In genomic region chr9:93127395-93127911, GRCh38 we compare ENCODE assay signal across 8 cellular contexts. TPM values are rescaled to one million over a fixed set of nuclear protein-coding genes. Genes with fewer than 3 reads are reported as not detected.
DNase-seq lines count a peak whose midpoint lies in the region; ATAC-seq lines count a peak whose summit lies in the region.
"Had no signal": no experiment of that assay in that cellular context is flagged by ENCODE, and none has a peak within 500 bp of the region (broad histone marks: within the 10 kb centered on the region; RNA-seq: fewer than 3 reads in every experiment).

No MANE protein-coding gene starts in this region.

- H3K4me3 Mint-ChIP-seq in stimulated activated naive CD8-positive, alpha-beta T cell treated with anti-CD3 and anti-CD28 coated beads, Interleukin-15, amount 100 ng/mL, for 72 hours: peak overlapping the region; percentile 44 to 82

- H3K9me3 ChIP-seq in NT2/D1 (ENCODE audit: insufficient read depth, low read length): no peaks in the 10 kb centered on the region

- peaks cover 70% of the 10 kb centered on the region for H3K4me1 Mint-ChIP-seq in stimulated activated naive CD8-positive, alpha-beta T cell treated with anti-CD3 and anti-CD28 coated beads, Interleukin-15, amount 100 ng/mL, for 72 hours

- H3K27me3 ChIP-seq in NT2/D1 (ENCODE audit: insufficient read depth, insufficient read length): no peaks in the 10 kb centered on the region

- peak overlapping the region; percentile 71 to 75 for H3K27ac Mint-ChIP-seq in stimulated activated naive CD8-positive, alpha-beta T cell treated with anti-CD3 and anti-CD28 coated beads, Interleukin-15, amount 100 ng/mL, for 72 hours

- no peaks in the 10 kb centered on the region for H3K27me3 Mint-ChIP-seq in stimulated activated naive CD8-positive, alpha-beta T cell treated with anti-CD3 and anti-CD28 coated beads, Interleukin-15, amount 100 ng/mL, for 72 hours

- H3K4me3 ChIP-seq in NT2/D1 (ENCODE audit: insufficient read length, low read depth): no peak overlapping the region

- intact Hi-C loops in left colon (cut with DNase I, micrococcal nuclease): no loop called here

- H3K9me3 Mint-ChIP-seq in stimulated activated naive CD8-positive, alpha-beta T cell treated with anti-CD3 and anti-CD28 coated beads, Interleukin-15, amount 100 ng/mL, for 72 hours: no peaks in the 10 kb centered on the region

- H3K36me3 ChIP-seq in NT2/D1 (ENCODE audit: insufficient read depth, insufficient read length, low read length): peaks cover 46% of the 10 kb centered on the region

- peaks cover 22% of the 10 kb centered on the region for H3K4me1 ChIP-seq in NT2/D1 (ENCODE audit: insufficient read depth, insufficient read length)

- DNase-seq in NT2/D1 (ENCODE audit: low read depth, low spot score) (no peak), anterior cingulate cortex (lab: John Stamatoyannopoulos, UW) (peak in 38 of 58 donors; percentile 19 to 86 (median 56)), left colon (peak; percentile 8 to 29), NCI-H1417 treated with DMSO at 0.1 percent for 48 hours (lab: John Stamatoyannopoulos, UW) (no peak), NCI-H446 (lab: John Stamatoyannopoulos, UW) (no peak), DMS53 (lab: John Stamatoyannopoulos, UW) (no peak)
- no peak for DNase-seq in stimulated activated naive CD8-positive, alpha-beta T cell treated with anti-CD3 and anti-CD28 coated beads, Interleukin-15, amount 100 ng/mL, for 72 hours
- DNase-seq: cortex of kidney had no signal

- ATAC-seq in left colon: no peak
- no peak for ATAC-seq in stimulated activated naive CD8-positive, alpha-beta T cell treated with anti-CD3 and anti-CD28 coated beads, Interleukin-15, amount 100 ng/mL, for 72 hours

- H3K9ac ChIP-seq in NT2/D1 (ENCODE audit: insufficient read length, low read depth): peak overlapping the region; percentile 43

RNA-seq across cellular contexts. Expression of gene NINJ1, which starts 6.6 kb away (rescaled TPM):
- total RNA-seq in left colon: 10 to 100 TPM; 17.7 to 30.8 TPM

RNA-seq across cellular contexts. Expression of gene CARD19, which starts 31.4 kb away (rescaled TPM):
- 10 to 100 TPM; 41.5 to 62.2 TPM for total RNA-seq in left colon

RNA-seq across cellular contexts. Expression of gene WNK2, which starts 56.5 kb away (rescaled TPM):
- 100 to 1,000 TPM; 161 to 279 TPM for total RNA-seq in left colon

Comparison
In these comparisons a context has a peak if more than half of its experiments do, and no peak if none do; other contexts are left out.
1. DNase-seq: peak in anterior cingulate cortex (38 of 58) and left colon (2 of 2); none in NT2/D1 (single experiment), stimulated activated naive CD8-positive, alpha-beta T cell treated with anti-CD3 and anti-CD28 coated beads, Interleukin-15, amount 100 ng/mL, for 72 hours (0 of 2), NCI-H1417 treated with DMSO at 0.1 percent for 48 hours (single experiment), NCI-H446 (0 of 2) and DMS53 (single experiment).